8 cellular contexts compared by ENCODE assay signal in genomic region chr1:65687435-65688214, GRCh38.
DNase-seq lines count a peak whose midpoint lies in the region; ATAC-seq and TF ChIP-seq lines count a peak whose summit lies in the region.

No MANE protein-coding gene starts in this region.

- H3K4me2 ChIP-seq in fibroblast of lung (ENCODE audit: extremely low read depth, insufficient read depth, low read length), result no peak overlapping the region

- no peaks in the 10 kb centered on the region for H3K79me2 ChIP-seq in fibroblast of lung (ENCODE audit: control insufficient read depth, insufficient read depth, low read length)

- DNase-seq in Caki2 (ENCODE audit: low read depth) (peak; percentile 73), HUDEP-2 (lab: John Stamatoyannopoulos, UW; ENCODE audit: unreplicated experiment in 76 of 76) (peak in 74 of 76 experiments; percentile 6 to 90 (median 77)), OCI-M1 (lab: John Stamatoyannopoulos, UW) (peak; percentile 95), fibroblast of lung (ENCODE audit: low read depth in 2 of 2) (peak; percentile 37 to 75)
- peak; percentile 76 for DNase-seq in activated T-cell treated with anti-CD3 and anti-CD28 coated beads, Interleukin-2, amount 50 U/mL, for 1 hour
- peak; percentile 67 for DNase-seq in natural killer cell treated with Interleukin-12 subunit alpha and Interleukin-12 subunit beta and Interleukin-15 and Interleukin-18, amount 100 ng/mL, for 72 hours (ENCODE audit: low spot score)
- DNase-seq in stimulated activated naive B cell treated with anti-CD40 and anti-IgM and Interleukin-4, amounts not matched to agents 10 μg/mL and 1 μg/mL and 100 μg/mL, for 72 hours, result peak; percentile 53

- H3K36me3 Mint-ChIP-seq in natural killer cell treated with Interleukin-12 subunit alpha and Interleukin-12 subunit beta and Interleukin-15 and Interleukin-18, amount 100 ng/mL, for 72 hours, result no peaks in the 10 kb centered on the region
- H3K36me3 Mint-ChIP-seq in stimulated activated naive B cell treated with anti-CD40 and anti-IgM and Interleukin-4, amounts not matched to agents 10 μg/mL and 1 μg/mL and 100 μg/mL, for 72 hours, result no peaks in the 10 kb centered on the region

- H3K27ac Mint-ChIP-seq in natural killer cell treated with Interleukin-12 subunit alpha and Interleukin-12 subunit beta and Interleukin-15 and Interleukin-18, amount 100 ng/mL, for 72 hours, result no peak overlapping the region
- no peak overlapping the region for H3K27ac Mint-ChIP-seq in stimulated activated naive B cell treated with anti-CD40 and anti-IgM and Interleukin-4, amounts not matched to agents 10 μg/mL and 1 μg/mL and 100 μg/mL, for 72 hours

- peak; percentile 79 to 97 for TF ChIP-seq CTCF in fibroblast of lung (conservative IDR thresholded peaks at IDR 0.05 in 1 of 2, IDR thresholded peaks at IDR 0.05 in 1 of 2; ENCODE audit: low read depth in 1 of 2, low read length in 2 of 2)

- no peaks in the 10 kb centered on the region for H3K36me3 ChIP-seq in fibroblast of lung (ENCODE audit: control insufficient read depth, insufficient read depth, low read length)

- H4K20me1 ChIP-seq in fibroblast of lung (ENCODE audit: control insufficient read depth, extremely low read depth, insufficient read depth, low read length), result no peaks in the 10 kb centered on the region

- H3K4me3 Mint-ChIP-seq in natural killer cell treated with Interleukin-12 subunit alpha and Interleukin-12 subunit beta and Interleukin-15 and Interleukin-18, amount 100 ng/mL, for 72 hours, result no peak overlapping the region
- H3K4me3 Mint-ChIP-seq in stimulated activated naive B cell treated with anti-CD40 and anti-IgM and Interleukin-4, amounts not matched to agents 10 μg/mL and 1 μg/mL and 100 μg/mL, for 72 hours, result no peak overlapping the region

- no peak overlapping the region for H3K4me3 ChIP-seq in fibroblast of lung (replicated peaks in 1 of 4; ENCODE audit: control extremely low read depth in 1 of 4, insufficient read depth in 1 of 4, low read depth in 3 of 4, low read length in 4 of 4)

- ATAC-seq in GM21367 (IDR thresholded peaks at IDR 0.05; ENCODE audit: unreplicated experiment), result peak; percentile 94
- ATAC-seq in natural killer cell treated with Interleukin-12 subunit alpha and Interleukin-12 subunit beta and Interleukin-15 and Interleukin-18, amount 100 ng/mL, for 72 hours, result peak; percentile 72 to 76
- ATAC-seq in stimulated activated naive B cell treated with anti-CD40 and anti-IgM and Interleukin-4, amounts not matched to agents 10 μg/mL and 1 μg/mL and 100 μg/mL, for 72 hours (replicated peaks), result peak; percentile 81 to 90

- H3K9ac ChIP-seq in fibroblast of lung (ENCODE audit: insufficient read depth, low read length), result no peak overlapping the region

- peaks cover 0 to 3% of the 10 kb centered on the region in 2 donors for H3K4me1 Mint-ChIP-seq in natural killer cell treated with Interleukin-12 subunit alpha and Interleukin-12 subunit beta and Interleukin-15 and Interleukin-18, amount 100 ng/mL, for 72 hours (ENCODE audit: low read depth in 2 of 2)
- no peaks in the 10 kb centered on the region for H3K4me1 Mint-ChIP-seq in stimulated activated naive B cell treated with anti-CD40 and anti-IgM and Interleukin-4, amounts not matched to agents 10 μg/mL and 1 μg/mL and 100 μg/mL, for 72 hours

- H3K9me3 ChIP-seq in fibroblast of lung (ENCODE audit: control insufficient read depth, insufficient read depth, low read depth, low read length), result no peaks in the 10 kb centered on the region

- no peaks in the 10 kb centered on the region for H3K9me3 Mint-ChIP-seq in natural killer cell treated with Interleukin-12 subunit alpha and Interleukin-12 subunit beta and Interleukin-15 and Interleukin-18, amount 100 ng/mL, for 72 hours
- H3K9me3 Mint-ChIP-seq in stimulated activated naive B cell treated with anti-CD40 and anti-IgM and Interleukin-4, amounts not matched to agents 10 μg/mL and 1 μg/mL and 100 μg/mL, for 72 hours, result no peaks in the 10 kb centered on the region

- H3K27me3 Mint-ChIP-seq in natural killer cell treated with Interleukin-12 subunit alpha and Interleukin-12 subunit beta and Interleukin-15 and Interleukin-18, amount 100 ng/mL, for 72 hours, result peaks cover 10 to 23% of the 10 kb centered on the region in 2 donors
- H3K27me3 Mint-ChIP-seq in stimulated activated naive B cell treated with anti-CD40 and anti-IgM and Interleukin-4, amounts not matched to agents 10 μg/mL and 1 μg/mL and 100 μg/mL, for 72 hours, result peaks cover 9 to 15% of the 10 kb centered on the region in 2 donors

- peaks cover 2% of the 10 kb centered on the region for H3K4me1 ChIP-seq in fibroblast of lung (ENCODE audit: control insufficient read depth, extremely low read depth, insufficient read depth, low read length)

- no peak overlapping the region for H2AFZ ChIP-seq in fibroblast of lung (ENCODE audit: low read length)

- no peak overlapping the region for H3K27ac ChIP-seq in fibroblast of lung (ENCODE audit: insufficient read depth, low read length)

- in situ Hi-C loops in Caki2 (cut with HindIII; ENCODE audit: low pct_unique_long_range_greater_than_20kb, low sequenced_read_pairs), result no loop called here

- H3K27me3 ChIP-seq in fibroblast of lung (ENCODE audit: control insufficient read depth, insufficient read depth, low read length), result no peaks in the 10 kb centered on the region
